16 cellular contexts compared by ENCODE assay signal in the genomic region with DNA sequence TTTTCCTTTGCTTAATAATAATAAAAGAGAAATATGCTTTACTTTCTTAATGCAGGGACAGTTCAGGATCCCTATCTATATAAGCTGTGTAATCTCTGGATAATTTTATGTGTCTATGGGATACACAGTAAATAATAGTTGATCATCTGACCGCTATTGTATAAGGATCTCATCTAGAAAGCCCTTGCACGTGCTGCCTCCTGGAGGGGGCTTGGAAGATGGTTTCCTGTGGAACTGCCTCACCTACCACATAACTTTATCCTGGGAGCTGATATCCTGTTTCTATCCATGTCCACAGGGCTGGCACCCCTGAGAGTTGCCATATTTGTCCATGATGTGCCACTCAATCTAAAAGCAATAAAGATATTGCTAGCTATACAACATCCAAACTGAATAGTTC.
"Had no signal": no experiment of that assay in that cellular context is flagged by ENCODE, and none has a peak within 500 bp of the region (broad histone marks: within the 10 kb centered on the region; RNA-seq: fewer than 3 reads in every experiment).

No MANE protein-coding gene starts in this region.

- H3K27me3 ChIP-seq: esophagus squamous epithelium, right lobe of liver, suprapubic skin, transverse colon, vagina had no signal

- DNase-seq: activated CD4-positive, alpha-beta T cell treated with anti-CD3 and anti-CD28 coated beads, Interleukin-2, amount 50 U/mL, for 1 hour; activated gamma-delta T cell; adrenal gland; cerebellar nuclear complex; effector CD8-positive, alpha-beta T cell; esophagus squamous epithelium; foreskin fibroblast; islet precursor cell; right lobe of liver; small intestine; stimulated activated CD4-positive, alpha-beta T cell treated with anti-CD3 and anti-CD28 coated beads, Interleukin-4, amount 100 ng/mL, for 1 hour; stimulated activated naive CD8-positive, alpha-beta T cell treated with anti-CD3 and anti-CD28 coated beads, Interleukin-15, amount 100 ng/mL, for 72 hours; transverse colon had no signal

- H3K36me3 ChIP-seq: adrenal gland, esophagus squamous epithelium, right lobe of liver, suprapubic skin, transverse colon, vagina had no signal

- H3K4me3 ChIP-seq: adrenal gland, esophagus squamous epithelium, lung, right lobe of liver, suprapubic skin, transverse colon, vagina had no signal
